Comparison of ENCODE assay signal across 10 cellular contexts in the genomic region with DNA sequence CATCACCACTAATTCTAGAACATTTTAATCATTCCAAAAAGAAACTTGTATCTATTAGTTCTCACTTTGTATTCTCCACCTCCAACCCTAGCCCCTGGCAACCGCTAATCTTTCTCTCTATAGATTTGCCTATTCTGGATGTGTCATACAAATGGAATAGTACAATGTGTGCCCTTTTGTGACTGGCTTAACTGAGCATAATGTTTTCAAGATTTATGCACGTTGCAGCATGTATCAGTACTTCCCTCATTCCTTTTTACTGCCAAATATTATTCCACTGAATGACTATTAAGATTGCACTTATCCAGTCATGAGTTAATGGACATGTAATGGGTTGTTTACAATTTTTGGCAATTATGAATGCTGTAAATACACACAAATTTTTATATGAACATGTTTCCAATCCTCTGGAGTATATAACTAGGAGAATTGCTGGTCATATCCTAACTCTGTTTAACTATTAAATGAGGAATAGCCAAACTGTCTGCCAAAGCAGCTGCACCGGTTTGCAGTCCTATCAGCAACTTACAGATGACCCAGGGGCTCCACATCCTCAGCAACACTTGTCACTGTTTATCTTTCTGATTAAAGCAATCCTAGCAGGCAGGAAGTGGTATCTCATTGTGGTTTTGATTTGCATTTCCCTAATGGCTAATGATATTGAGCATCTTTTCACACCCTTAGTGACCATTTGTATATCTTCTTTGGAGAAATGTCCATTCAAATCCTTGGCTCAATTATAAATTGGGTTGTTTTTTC. TPM values are rescaled to one million over a fixed set of nuclear protein-coding genes. Genes with fewer than 3 reads are reported as not detected.
DNase-seq lines count a peak whose midpoint lies in the region; ATAC-seq, FAIRE-seq and TF ChIP-seq lines count a peak whose summit lies in the region.
"Had no signal": no experiment of that assay in that cellular context is flagged by ENCODE, and none has a peak within 500 bp of the region (broad histone marks: within the 10 kb centered on the region; RNA-seq: fewer than 3 reads in every experiment).

No MANE protein-coding gene starts in this region.

- H3K27me3 ChIP-seq in bronchial epithelial cell (ENCODE audit: control insufficient read depth, insufficient read depth, low read length) = no peaks in the 10 kb centered on the region

- H3K36me3 ChIP-seq in bronchial epithelial cell (ENCODE audit: control insufficient read depth, insufficient read depth, low read length) = no peaks in the 10 kb centered on the region

- H3K4me3 ChIP-seq in bronchial epithelial cell (ENCODE audit: low read depth, low read length) = no peak overlapping the region

- FAIRE-seq in bronchial epithelial cell (lab: Jason Lieb, UNC) = no peak
- FAIRE-seq: urothelium cell line had no signal

- peak; percentile 85 for ATAC-seq in GM18502 (IDR thresholded peaks at IDR 0.05; ENCODE audit: poor library complexity, unreplicated experiment)
- peak; percentile 99 for ATAC-seq in GM21423 (IDR thresholded peaks at IDR 0.05; ENCODE audit: unreplicated experiment)
- ATAC-seq in HG03457 (IDR thresholded peaks at IDR 0.05; ENCODE audit: unreplicated experiment) = peak; percentile 68
- ATAC-seq in activated CD4-positive, CD25-positive, alpha-beta regulatory T cell treated with anti-CD3 and anti-CD28 coated beads, Interleukin-2, amount 50 U/mL, for 24 hours = no peak
- ATAC-seq in HG02870 (IDR thresholded peaks at IDR 0.05; ENCODE audit: unreplicated experiment) = no peak

- DNase-seq in bronchial epithelial cell (ENCODE audit: low read depth) (peak; percentile 69), 8988T (no peak)
- DNase-seq in activated CD4-positive, CD25-positive, alpha-beta regulatory T cell treated with anti-CD3 and anti-CD28 coated beads, Interleukin-2, amount 50 U/mL, for 72 hours = no peak
- DNase-seq: stimulated activated CD4-positive, alpha-beta T cell treated with anti-CD3 and anti-CD28 coated beads, Interleukin-2, amount 100 ng/mL, for 24 hours had no signal

- no peak for TF ChIP-seq CTCF in bronchial epithelial cell (IDR thresholded peaks at IDR 0.05; ENCODE audit: insufficient read depth, low read length, severe bottlenecking)

RNA-seq across cellular contexts. Expression of a gene that starts 42.9 kb away (rescaled TPM):
- total RNA-seq in bronchial epithelial cell = 26.1 and 34.7 TPM in 2 replicates

Comparison
In these comparisons a context has a peak if more than half of its experiments do, and no peak if none do; other contexts are left out.
1. ATAC-seq: peak in GM18502 (single experiment), GM21423 (single experiment) and HG03457 (single experiment); none in activated CD4-positive, CD25-positive, alpha-beta regulatory T cell treated with anti-CD3 and anti-CD28 coated beads, Interleukin-2, amount 50 U/mL, for 24 hours (0 of 2) and HG02870 (single experiment).